In the genomic region with DNA sequence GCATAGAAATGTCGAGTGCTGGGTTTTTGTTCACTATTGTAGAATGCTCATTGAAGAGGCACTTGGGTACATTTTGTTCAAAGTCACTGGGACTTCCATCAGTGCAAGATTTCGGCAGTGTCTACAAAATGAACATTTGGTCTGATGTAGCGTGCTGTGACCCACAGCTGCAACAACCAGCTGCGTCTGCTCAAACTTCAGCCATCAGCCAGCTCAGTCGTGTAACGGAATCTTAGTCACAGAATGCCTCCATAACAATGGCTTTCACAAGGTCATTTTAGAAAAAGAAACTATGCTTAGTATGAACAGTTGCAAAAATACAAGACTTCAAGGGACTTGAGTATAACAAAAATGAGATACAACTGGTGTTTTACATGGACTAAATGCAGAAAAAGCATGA, we compare ENCODE assay signal across 17 cellular contexts.
DNase-seq lines count a peak whose midpoint lies in the region; ATAC-seq and TF ChIP-seq lines count a peak whose summit lies in the region.
"Had no signal": no experiment of that assay in that cellular context is flagged by ENCODE, and none has a peak within 500 bp of the region (broad histone marks: within the 10 kb centered on the region; RNA-seq: fewer than 3 reads in every experiment).

No MANE protein-coding gene starts in this region.

- no peaks in the 10 kb centered on the region for H3K79me2 ChIP-seq in GM23248 (ENCODE audit: insufficient read depth)

- H3K9ac ChIP-seq in GM23248 = no peak overlapping the region

- in situ Hi-C loops in GM23248 (cut with MboI) (no loop called here), gastrocnemius medialis (cut with MboI; ENCODE audit: low sequenced_read_pairs in 4 of 4) (no loop called here)

- no peak overlapping the region for H3K4me2 ChIP-seq in GM23248 (ENCODE audit: unreplicated experiment)

- peaks cover 12% of the 10 kb centered on the region for H3K4me1 ChIP-seq in GM23248 (ENCODE audit: insufficient read depth)
- no peaks in the 10 kb centered on the region for H3K4me1 ChIP-seq in gastrocnemius medialis
- H3K4me1 ChIP-seq in foreskin keratinocyte = peaks cover 5% of the 10 kb centered on the region
- H3K4me1 ChIP-seq: breast epithelium, upper lobe of left lung had no signal

- H3K27ac ChIP-seq in GM23248 = no peak overlapping the region
- peak overlapping the region; percentile 2 to 91 (median 76) for H3K27ac ChIP-seq in dorsolateral prefrontal cortex
- no peak overlapping the region for H3K27ac ChIP-seq in gastrocnemius medialis
- H3K27ac ChIP-seq in foreskin keratinocyte = no peak overlapping the region
- H3K27ac ChIP-seq: breast epithelium had no signal

- intact Hi-C loops in dorsolateral prefrontal cortex (cut with DNase I) (no loop called here), gastrocnemius medialis (cut with DNase I; ENCODE audit: low total_unique reads) (no loop called here)

- H3K27me3 ChIP-seq in GM23248 (replicated peaks; ENCODE audit: insufficient read depth) = no peaks in the 10 kb centered on the region
- no peaks in the 10 kb centered on the region for H3K27me3 ChIP-seq in dorsolateral prefrontal cortex
- H3K27me3 ChIP-seq in gastrocnemius medialis = no peaks in the 10 kb centered on the region
- H3K27me3 ChIP-seq in foreskin keratinocyte = no peaks in the 10 kb centered on the region
- H3K27me3 ChIP-seq: breast epithelium, upper lobe of left lung had no signal

- no peaks in the 10 kb centered on the region for H4K20me1 ChIP-seq in GM23248 (ENCODE audit: insufficient read depth)

- no peak overlapping the region for H2AFZ ChIP-seq in GM23248

- H3F3A ChIP-seq in GM23248 (ENCODE audit: insufficient read depth) = peaks cover 13% of the 10 kb centered on the region

- H3K9me3 ChIP-seq in GM23248 (ENCODE audit: low read depth) (no peaks in the 10 kb centered on the region), gastrocnemius medialis (no peaks in the 10 kb centered on the region)
- H3K9me3 ChIP-seq: breast epithelium, upper lobe of left lung had no signal

- 54 to 56% methylated on average over 6 of the region's 6 CpGs for WGBS in GM23248 (ENCODE audit: low coverage in 1 of 2, low lambda C conversion rate in 2 of 2, missing lambda C conversion rate in 2 of 2), 2 experiments

- H3K4me3 ChIP-seq in GM23248 (no peak overlapping the region), dorsolateral prefrontal cortex (peak overlapping the region in 13 of 59 donors; percentile 1 to 35 (median 16)), gastrocnemius medialis (no peak overlapping the region)
- H3K4me3 ChIP-seq: breast epithelium, upper lobe of left lung had no signal

- ATAC-seq in gastrocnemius medialis (peak; percentile 56 to 60), foreskin keratinocyte (no peak), HG03039 (IDR thresholded peaks at IDR 0.05; ENCODE audit: unreplicated experiment) (no peak)
- ATAC-seq: activated CD8-positive, alpha-beta T cell treated with anti-CD3 and anti-CD28 coated beads for 36 hours had no signal

- TF ChIP-seq CTCF in dorsolateral prefrontal cortex (IDR thresholded peaks at IDR 0.05 in 54 of 56, conservative IDR thresholded peaks at IDR 0.05 in 2 of 56; ENCODE audit: low read depth in 1 of 56, partially characterized antibody in 56 of 56) = peak in 1 of 56 donors; percentile 31
- TF ChIP-seq CTCF in gastrocnemius medialis (IDR thresholded peaks at IDR 0.05 in 4 of 5, conservative IDR thresholded peaks at IDR 0.05 in 1 of 5) = no peak
- TF ChIP-seq CTCF in foreskin keratinocyte (conservative IDR thresholded peaks at IDR 0.05) = no peak

- no peaks in the 10 kb centered on the region for H3K9me2 ChIP-seq in GM23248 (ENCODE audit: insufficient read depth)

- DNase-seq in GM23248 (peak; percentile 18), dorsolateral prefrontal cortex (peak in 8 of 10 donors; percentile 20 to 72 (median 57)), left kidney (ENCODE audit: low read depth, low spot score) (peak; percentile 78), gastrocnemius medialis (peak in 1 of 2 donors; percentile 9), foreskin keratinocyte (no peak), HT-29 (ENCODE audit: low spot score) (no peak), NCI-H1694 treated with DMSO at 0.1 percent for 48 hours (lab: John Stamatoyannopoulos, UW) (no peak)
- DNase-seq: activated CD8-positive, alpha-beta T cell treated with anti-CD3 and anti-CD28 coated beads for 36 hours; activated effector memory CD4-positive, alpha-beta T cell treated with Interleukin-2 at 50 U/mL for 16 hours; DMS153; KBM-7; NCI-H187 treated with DMSO at 0.1 percent for 48 hours; NCI-H748 treated with DMSO at 0.1 percent for 48 hours; T1000; upper lobe of left lung had no signal

- H3K36me3 ChIP-seq in GM23248 (ENCODE audit: low read depth) = no peaks in the 10 kb centered on the region
- H3K36me3 ChIP-seq in gastrocnemius medialis = no peaks in the 10 kb centered on the region
- H3K36me3 ChIP-seq: breast epithelium, upper lobe of left lung had no signal

- no peak for TF ChIP-seq POLR2A in gastrocnemius medialis (IDR thresholded peaks at IDR 0.05)

Comparison
In these comparisons a context has a peak if more than half of its experiments do, and no peak if none do; other contexts are left out.
1. DNase-seq: peak in GM23248 (single experiment), dorsolateral prefrontal cortex (8 of 10) and left kidney (single experiment); none in foreskin keratinocyte (0 of 2), HT-29 (single experiment) and NCI-H1694 treated with DMSO at 0.1 percent for 48 hours (single experiment).
2. H3K27ac ChIP-seq: peak in dorsolateral prefrontal cortex (59 of 59); none in GM23248 (single experiment), gastrocnemius medialis (0 of 4) and foreskin keratinocyte (single experiment).
3. ATAC-seq: peak in gastrocnemius medialis (2 of 2); none in foreskin keratinocyte (single experiment) and HG03039 (single experiment).